13 cellular contexts compared by ENCODE assay signal in genomic region chr1:109501644-109502367, GRCh38. TPM values are rescaled to one million over a fixed set of nuclear protein-coding genes. Genes with fewer than 3 reads are reported as not detected.
A peak's percentile ranks its signal among the peaks of the same experiment; 100 is the strongest.
DNase-seq lines count a peak whose midpoint lies in the region; ATAC-seq and TF ChIP-seq lines count a peak whose summit lies in the region.
"Had no signal": no experiment of that assay in that cellular context is flagged by ENCODE, and none has a peak within 500 bp of the region (broad histone marks: within the 10 kb centered on the region; RNA-seq: fewer than 3 reads in every experiment).

No MANE protein-coding gene starts in this region.

- H3K27ac ChIP-seq in esophagus squamous epithelium (peak overlapping the region in 3 of 4 donors; percentile 5 to 38 (median 7)), thymus (ENCODE audit: low read depth) (peak overlapping the region; percentile 97)
- H3K27ac ChIP-seq: PC-9 had no signal

- no peak for TF ChIP-seq CTCF in esophagus squamous epithelium (IDR thresholded peaks at IDR 0.05)

- peaks cover 70% of the 10 kb centered on the region for H3K4me1 Mint-ChIP-seq in activated CD4-positive, alpha-beta T cell treated with anti-CD3 and anti-CD28 coated beads, Interleukin-2, amount 10 ng/mL, durations not matched to agents 24 days and 14 days

- H3K9me3 Mint-ChIP-seq in activated CD4-positive, alpha-beta T cell treated with anti-CD3 and anti-CD28 coated beads, Interleukin-2, amount 10 ng/mL, durations not matched to agents 24 days and 14 days: no peaks in the 10 kb centered on the region
- H3K9me3 Mint-ChIP-seq: activated B cell treated with CpG ODN at 0.5 μM for 24 hours had no signal

- H3K9me3 ChIP-seq in esophagus squamous epithelium: no peaks in the 10 kb centered on the region
- H3K9me3 ChIP-seq in thymus (ENCODE audit: control insufficient read depth): no peaks in the 10 kb centered on the region

- H3K36me3 ChIP-seq in esophagus squamous epithelium: peaks cover 0 to 39% (median 3%) of the 10 kb centered on the region in 3 donors
- H3K36me3 ChIP-seq in thymus (ENCODE audit: control insufficient read depth, insufficient read depth): peaks cover 26% of the 10 kb centered on the region

- H3K4me3 Mint-ChIP-seq in activated CD4-positive, alpha-beta T cell treated with anti-CD3 and anti-CD28 coated beads, Interleukin-2, amount 10 ng/mL, durations not matched to agents 24 days and 14 days: peak overlapping the region; percentile 70
- H3K4me3 Mint-ChIP-seq: activated B cell treated with CpG ODN at 0.5 μM for 24 hours had no signal

- DNase-seq in activated CD4-positive, alpha-beta T cell treated with anti-CD3 and anti-CD28 coated beads, Interleukin-2, amount 10 ng/mL, durations not matched to agents 24 days and 14 days: no peak
- DNase-seq in activated CD4-positive, alpha-beta T cell treated with anti-CD3 and anti-CD28 coated beads, Interleukin-2, amount 50 U/mL, for 48 hours: no peak
- DNase-seq in UCSD-AML1 (lab: John Stamatoyannopoulos, UW; ENCODE audit: unreplicated experiment): peak; percentile 53
- DNase-seq in esophagus squamous epithelium (lab: John Stamatoyannopoulos, UW): no peak
- DNase-seq in NCI-H1694 treated with DMSO at 0.1 percent for 48 hours (lab: John Stamatoyannopoulos, UW): no peak
- no peak for DNase-seq in mesenteric fat pad (ENCODE audit: low spot score)
- DNase-seq: activated B cell treated with CpG ODN at 0.5 μM for 24 hours, NCI-H2029, PC-9 had no signal

- no peak for TF ChIP-seq POLR2A in esophagus squamous epithelium (IDR thresholded peaks at IDR 0.05)

- intact Hi-C loops in activated CD4-positive, alpha-beta T cell treated with anti-CD3 and anti-CD28 coated beads, Interleukin-2, amount 10 ng/mL, durations not matched to agents 24 days and 14 days (cut with micrococcal nuclease): no loop called here
- intact Hi-C loops in esophagus squamous epithelium (cut with DNase I): no loop called here

- 38 to 43% methylated on average over 5 of the region's 5 CpGs for WGBS in esophagus squamous epithelium, 2 donors
- WGBS in thymus: 72% methylated on average over 5 of the region's 5 CpGs

- no peak for ATAC-seq in GM21447 (IDR thresholded peaks at IDR 0.05; ENCODE audit: unreplicated experiment)

- H3K27me3 ChIP-seq in esophagus squamous epithelium (no peaks in the 10 kb centered on the region), thymus (ENCODE audit: control insufficient read depth, insufficient read depth) (no peaks in the 10 kb centered on the region)

- peaks cover 26% of the 10 kb centered on the region for H3K36me3 Mint-ChIP-seq in activated CD4-positive, alpha-beta T cell treated with anti-CD3 and anti-CD28 coated beads, Interleukin-2, amount 10 ng/mL, durations not matched to agents 24 days and 14 days (ENCODE audit: low read depth)

- H3K4me1 ChIP-seq in esophagus squamous epithelium (peaks cover 25 to 61% (median 35%) of the 10 kb centered on the region in 3 donors), thymus (ENCODE audit: control insufficient read depth, insufficient read depth, low read length) (peaks cover 49% of the 10 kb centered on the region)

- H3K27ac Mint-ChIP-seq in activated CD4-positive, alpha-beta T cell treated with anti-CD3 and anti-CD28 coated beads, Interleukin-2, amount 10 ng/mL, durations not matched to agents 24 days and 14 days: peak overlapping the region; percentile 70

- no peaks in the 10 kb centered on the region for H3K27me3 Mint-ChIP-seq in activated CD4-positive, alpha-beta T cell treated with anti-CD3 and anti-CD28 coated beads, Interleukin-2, amount 10 ng/mL, durations not matched to agents 24 days and 14 days
- H3K27me3 Mint-ChIP-seq: activated B cell treated with CpG ODN at 0.5 μM for 24 hours had no signal

- H3K4me3 ChIP-seq in esophagus squamous epithelium (no peak overlapping the region), thymus (ENCODE audit: low read length) (peak overlapping the region; percentile 30)
- H3K4me3 ChIP-seq: PC-9 had no signal

RNA-seq across cellular contexts. Expression of gene AMIGO1, which starts 7.7 kb away (rescaled TPM):
- total RNA-seq in activated CD4-positive, alpha-beta T cell treated with anti-CD3 and anti-CD28 coated beads, Interleukin-2, amount 10 ng/mL, durations not matched to agents 24 days and 14 days: 1.1 TPM in 2 replicates
- total RNA-seq in esophagus squamous epithelium: 1 to 10 TPM in 2 of 4 donors, under 1 TPM in 2; 0.45 to 2.7 (median 1.8) TPM
- polyA plus RNA-seq in thymus: 2.3 TPM
- total RNA-seq in mesenteric fat pad: 7.4 TPM

RNA-seq across cellular contexts. Expression of gene CYB561D1, which starts 7.9 kb away (rescaled TPM):
- total RNA-seq in activated CD4-positive, alpha-beta T cell treated with anti-CD3 and anti-CD28 coated beads, Interleukin-2, amount 10 ng/mL, durations not matched to agents 24 days and 14 days: 11.3 and 13.1 TPM in 2 replicates
- total RNA-seq in esophagus squamous epithelium (10 to 100 TPM in 1 of 4 donors, 1 to 10 TPM in 3; 3.1 to 12.7 (median 7.3) TPM), mesenteric fat pad (8.9 TPM)
- polyA plus RNA-seq in thymus: 9.4 TPM

RNA-seq across cellular contexts. Expression of gene ATXN7L2, which starts 18.1 kb away (rescaled TPM):
- total RNA-seq in activated CD4-positive, alpha-beta T cell treated with anti-CD3 and anti-CD28 coated beads, Interleukin-2, amount 10 ng/mL, durations not matched to agents 24 days and 14 days: 15.1 and 15.6 TPM in 2 replicates
- total RNA-seq in esophagus squamous epithelium (1 to 10 TPM; 2.1 to 5.9 (median 3.8) TPM), mesenteric fat pad (3.0 TPM)
- polyA plus RNA-seq in thymus: 19.6 TPM

RNA-seq across cellular contexts. Expression of gene SYPL2, which starts 35.5 kb away (rescaled TPM):
- total RNA-seq in activated CD4-positive, alpha-beta T cell treated with anti-CD3 and anti-CD28 coated beads, Interleukin-2, amount 10 ng/mL, durations not matched to agents 24 days and 14 days: 0.07 TPM in 1 of 2 replicates, not detected in the other
- total RNA-seq in esophagus squamous epithelium (under 1 TPM in 3 of 4 donors, not detected in 1; 0.15 to 0.79 (median 0.19) TPM), mesenteric fat pad (7.3 TPM)
- 0.34 TPM for polyA plus RNA-seq in thymus
- total RNA-seq: activated B cell treated with CpG ODN at 0.5 μM for 24 hours, endothelial cell of umbilical vein had no signal
- polyA plus RNA-seq: endothelial cell of umbilical vein had no signal

RNA-seq across cellular contexts. Expression of gene GPR61, which starts 37.9 kb away (rescaled TPM):
- 0.14 TPM in 1 of 2 replicates, not detected in the other for total RNA-seq in activated CD4-positive, alpha-beta T cell treated with anti-CD3 and anti-CD28 coated beads, Interleukin-2, amount 10 ng/mL, durations not matched to agents 24 days and 14 days
- total RNA-seq in esophagus squamous epithelium: not detected
- polyA plus RNA-seq in thymus: 0.07 TPM
- not detected for total RNA-seq in mesenteric fat pad
- total RNA-seq: activated B cell treated with CpG ODN at 0.5 μM for 24 hours, endothelial cell of umbilical vein, HT1080, PC-9 had no signal
- polyA plus RNA-seq: endothelial cell of umbilical vein had no signal
